Comparison of ENCODE assay signal across 25 cellular contexts in the genomic region with DNA sequence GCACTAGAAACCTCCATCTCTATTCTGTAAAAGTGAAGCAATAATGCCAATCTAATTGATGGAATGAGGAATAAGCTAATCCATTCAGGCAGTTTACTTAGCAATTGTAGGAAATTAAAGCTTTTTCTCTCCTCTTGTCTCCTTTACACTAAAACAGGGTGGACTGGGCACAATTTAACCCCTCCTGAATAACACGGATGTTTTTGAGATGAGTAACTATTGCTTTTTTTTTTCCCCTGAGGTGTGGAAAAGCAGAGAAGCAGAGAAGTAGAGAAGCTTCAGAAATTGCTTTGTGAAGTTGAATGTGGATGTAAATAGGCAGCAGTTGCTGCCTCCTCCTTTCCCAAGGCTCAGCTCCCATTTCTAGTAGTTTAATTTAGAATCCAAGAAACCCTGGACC. TPM values are rescaled to one million over a fixed set of nuclear protein-coding genes. Genes with fewer than 3 reads are reported as not detected.
DNase-seq lines count a peak whose midpoint lies in the region; ATAC-seq and TF ChIP-seq lines count a peak whose summit lies in the region.
"Had no signal": no experiment of that assay in that cellular context is flagged by ENCODE, and none has a peak within 500 bp of the region (broad histone marks: within the 10 kb centered on the region; RNA-seq: fewer than 3 reads in every experiment).

No MANE protein-coding gene starts in this region.

- H2AFZ ChIP-seq in PC-9, result no peak overlapping the region
- H2AFZ ChIP-seq: GM23248 had no signal

- H3K27ac ChIP-seq in PC-9, result peak overlapping the region; percentile 29
- no peak overlapping the region for H3K27ac ChIP-seq in foreskin keratinocyte
- no peak overlapping the region for H3K27ac ChIP-seq in esophagus muscularis mucosa (replicated peaks in 1 of 4)
- H3K27ac ChIP-seq: GM23248, testis had no signal

- no peaks in the 10 kb centered on the region for H4K20me1 ChIP-seq in PC-9 (ENCODE audit: insufficient read depth)

- BruUV-seq in PC-9 (replicated peaks; lab: Mats Ljungman, UMichigan), result no TSS peak

- CTCF ChIA-PET in PC-9 (lab: Charles Lee), result interaction anchor here (0.5 to 0.8 kb wide), 5 partner anchors 29 to 367 kb away, joined by 5 to 11 read pairs (median 5); partner anchors contain the start of gene PAK1IP1

- DNase-seq in PC-9 (peak; percentile 10 to 39), foreskin keratinocyte (peak in 1 of 2 donors; percentile 59), type B pancreatic cell (ENCODE audit: extremely low spot score, unreplicated experiment) (no peak), esophagus muscularis mucosa (ENCODE audit: extremely low spot score) (no peak)
- no peak for DNase-seq in stimulated activated naive CD8-positive, alpha-beta T cell treated with anti-CD3 and anti-CD28 coated beads, Interleukin-15, Interleukin-2, amounts not matched to agents 100 U/mL and 50 U/mL, for 24 hours
- DNase-seq: activated CD8-positive, alpha-beta T cell treated with anti-CD3 and anti-CD28 coated beads for 36 hours; activated effector memory CD4-positive, alpha-beta T cell treated with Interleukin-2 at 50 U/mL for 16 hours; activated naive CD8-positive, alpha-beta T cell treated with anti-CD3 and anti-CD28 coated beads, Interleukin-2, amount 10 ng/mL, durations not matched to agents 7 days and 5 days; GM23248; head of caudate nucleus; left colon; naive thymus-derived CD8-positive, alpha-beta T cell; NCI-H1105 treated with DMSO at 0.1 percent for 48 hours; NCI-H2081; NCI-H345; NCI-H748 treated with DMSO at 0.1 percent for 48 hours; SHP77; stimulated activated CD4-positive, alpha-beta T cell treated with anti-CD3 and anti-CD28 coated beads, Interleukin-12 subunit alpha, Interleukin-12 subunit beta, amount 100 ng/mL, for 4 hours; stimulated activated CD4-positive, alpha-beta T cell treated with anti-CD3 and anti-CD28 coated beads, Interleukin-4, amount 100 ng/mL, for 24 hours; stimulated activated naive CD4-positive, alpha-beta T cell had no signal

- intact Hi-C loops in PC-9 (cut with micrococcal nuclease; ENCODE audit: unreplicated experiment) (loop anchor here (1.0 to 10.0 kb wide), 2 partner anchors 40 to 214 kb away; partner anchors contain the start of genes C6orf52 and PAK1IP1), esophagus muscularis mucosa (cut with DNase I) (no loop called here)

- no peaks in the 10 kb centered on the region for H3K27me3 ChIP-seq in PC-9 (ENCODE audit: insufficient read depth, low read depth)
- H3K27me3 ChIP-seq in foreskin keratinocyte, result no peaks in the 10 kb centered on the region
- H3K27me3 ChIP-seq in esophagus muscularis mucosa, result peaks cover 0 to 4% (median 0%) of the 10 kb centered on the region in 4 donors
- H3K27me3 ChIP-seq: testis had no signal

- H3K27ac Mint-ChIP-seq in type B pancreatic cell, result peak overlapping the region; percentile 92
- H3K27ac Mint-ChIP-seq: activated CD8-positive, alpha-beta T cell treated with anti-CD3 and anti-CD28 coated beads for 36 hours; activated naive CD8-positive, alpha-beta T cell treated with anti-CD3 and anti-CD28 coated beads, Interleukin-2, amount 10 ng/mL, durations not matched to agents 7 days and 5 days; CD4-positive, CD25-positive, alpha-beta regulatory T cell; naive thymus-derived CD8-positive, alpha-beta T cell had no signal

- H3K9me3 ChIP-seq in ES-I3 (ENCODE audit: control insufficient read depth, insufficient read depth, low read length) (no peaks in the 10 kb centered on the region), PC-9 (ENCODE audit: insufficient read depth, low read depth) (no peaks in the 10 kb centered on the region), esophagus muscularis mucosa (no peaks in the 10 kb centered on the region)
- H3K9me3 ChIP-seq: testis had no signal

- no peaks in the 10 kb centered on the region for H3K79me2 ChIP-seq in PC-9 (ENCODE audit: low read depth)

- no peaks in the 10 kb centered on the region for H3K9me3 Mint-ChIP-seq in type B pancreatic cell
- H3K9me3 Mint-ChIP-seq: activated CD8-positive, alpha-beta T cell treated with anti-CD3 and anti-CD28 coated beads for 36 hours; activated naive CD8-positive, alpha-beta T cell treated with anti-CD3 and anti-CD28 coated beads, Interleukin-2, amount 10 ng/mL, durations not matched to agents 7 days and 5 days had no signal

- peak overlapping the region; percentile 49 for H3K4me2 ChIP-seq in PC-9

- no peak for TF ChIP-seq EP300 in esophagus muscularis mucosa (IDR thresholded peaks at IDR 0.05)

- ATAC-seq in foreskin keratinocyte, result peak; percentile 23
- ATAC-seq in HG03139 (IDR thresholded peaks at IDR 0.05; ENCODE audit: unreplicated experiment), result no peak
- ATAC-seq in stimulated activated naive CD8-positive, alpha-beta T cell treated with anti-CD3 and anti-CD28 coated beads, Interleukin-15, Interleukin-2, amounts not matched to agents 100 U/mL and 50 U/mL, for 24 hours, result no peak
- ATAC-seq: activated CD4-positive, CD25-positive, alpha-beta regulatory T cell treated with anti-CD3 and anti-CD28 coated beads, Interleukin-2, amount 50 U/mL, for 24 hours; activated CD8-positive, alpha-beta T cell treated with anti-CD3 and anti-CD28 coated beads for 36 hours; left colon; naive thymus-derived CD8-positive, alpha-beta T cell had no signal

- 68% methylated on average over 1 of the region's 1 CpG for WGBS in esophagus muscularis mucosa

- peak overlapping the region; percentile 20; the same call in 1 of the 2 replicates for H3K9ac ChIP-seq in ES-I3 (ENCODE audit: low read depth, low read length)
- H3K9ac ChIP-seq: GM23248 had no signal

- H3K4me1 Mint-ChIP-seq in type B pancreatic cell (ENCODE audit: unreplicated experiment), result no peaks in the 10 kb centered on the region
- H3K4me1 Mint-ChIP-seq: naive thymus-derived CD8-positive, alpha-beta T cell had no signal

- no peaks in the 10 kb centered on the region for H3K27me3 Mint-ChIP-seq in type B pancreatic cell

- H3K36me3 ChIP-seq in ES-I3 (ENCODE audit: insufficient read depth, low read length) (no peaks in the 10 kb centered on the region), PC-9 (ENCODE audit: low read depth) (no peaks in the 10 kb centered on the region), esophagus muscularis mucosa (no peaks in the 10 kb centered on the region)

- H3K4me3 Mint-ChIP-seq in type B pancreatic cell, result peak overlapping the region; percentile 27
- H3K4me3 Mint-ChIP-seq: activated CD8-positive, alpha-beta T cell treated with anti-CD3 and anti-CD28 coated beads for 36 hours; activated naive CD8-positive, alpha-beta T cell treated with anti-CD3 and anti-CD28 coated beads, Interleukin-2, amount 10 ng/mL, durations not matched to agents 7 days and 5 days; CD4-positive, CD25-positive, alpha-beta regulatory T cell; naive thymus-derived CD8-positive, alpha-beta T cell had no signal

- TF ChIP-seq POLR2A in esophagus muscularis mucosa (IDR thresholded peaks at IDR 0.05; ENCODE audit: low read depth), result no peak

- no peaks in the 10 kb centered on the region for H3K9me2 ChIP-seq in PC-9 (ENCODE audit: insufficient read depth)

- no peaks in the 10 kb centered on the region for H3F3A ChIP-seq in PC-9 (ENCODE audit: insufficient read depth, low read depth)

- peaks cover 10% of the 10 kb centered on the region for H3K4me1 ChIP-seq in ES-I3 (ENCODE audit: insufficient read depth, low read length)
- H3K4me1 ChIP-seq in PC-9 (replicated peaks; ENCODE audit: insufficient read depth), result peaks cover 11% of the 10 kb centered on the region
- H3K4me1 ChIP-seq in foreskin keratinocyte, result peaks cover 7% of the 10 kb centered on the region
- H3K4me1 ChIP-seq in esophagus muscularis mucosa, result no peaks in the 10 kb centered on the region
- H3K4me1 ChIP-seq: testis had no signal

- TF ChIP-seq CTCF in PC-9 (conservative IDR thresholded peaks at IDR 0.05) (no peak), foreskin keratinocyte (conservative IDR thresholded peaks at IDR 0.05) (no peak), type B pancreatic cell (conservative IDR thresholded peaks at IDR 0.05) (no peak), esophagus muscularis mucosa (IDR thresholded peaks at IDR 0.05) (no peak)

- no peak overlapping the region for H3K4me3 ChIP-seq in PC-9
- no peak overlapping the region for H3K4me3 ChIP-seq in esophagus muscularis mucosa
- H3K4me3 ChIP-seq: GM23248, testis had no signal

- POLR2A ChIA-PET in PC-9 (lab: Charles Lee; ENCODE audit: unreplicated experiment), result interaction anchor here (0.6 to 0.7 kb wide), 4 partner anchors 38 to 179 kb away, joined by 4 to 9 read pairs (median 5); partner anchors contain the start of gene GCNT2

- H3K36me3 Mint-ChIP-seq in type B pancreatic cell, result no peaks in the 10 kb centered on the region
- H3K36me3 Mint-ChIP-seq: activated naive CD8-positive, alpha-beta T cell treated with anti-CD3 and anti-CD28 coated beads, Interleukin-2, amount 10 ng/mL, durations not matched to agents 7 days and 5 days; CD4-positive, CD25-positive, alpha-beta regulatory T cell; naive thymus-derived CD8-positive, alpha-beta T cell had no signal

RNA-seq across cellular contexts. Expression of gene GCNT2, which starts 40.0 kb away (rescaled TPM):
- total RNA-seq in PC-9 (2021) (28.4 and 35.7 TPM in 2 replicates), foreskin keratinocyte (2.3 and 3.0 TPM in 2 replicates), type B pancreatic cell (ENCODE audit: low replicate concordance) (21.2 and 21.6 TPM in 2 replicates), esophagus muscularis mucosa (10 to 100 TPM; 15.8 to 23.2 (median 19.4) TPM)
- polyA plus RNA-seq in foreskin keratinocyte, result 0.64 and 0.84 TPM in 2 replicates
- total RNA-seq: GM23248 had no signal
- polyA plus RNA-seq: GM23248 had no signal

Comparison
In these comparisons a context has a peak if more than half of its experiments do, and no peak if none do; other contexts are left out.
1. DNase-seq: peak in PC-9 (2 of 2); none in type B pancreatic cell (single experiment), esophagus muscularis mucosa (single experiment) and stimulated activated naive CD8-positive, alpha-beta T cell treated with anti-CD3 and anti-CD28 coated beads, Interleukin-15, Interleukin-2, amounts not matched to agents 100 U/mL and 50 U/mL, for 24 hours (single experiment).